Comparison of ENCODE assay signal across 16 cellular contexts in the genomic region with DNA sequence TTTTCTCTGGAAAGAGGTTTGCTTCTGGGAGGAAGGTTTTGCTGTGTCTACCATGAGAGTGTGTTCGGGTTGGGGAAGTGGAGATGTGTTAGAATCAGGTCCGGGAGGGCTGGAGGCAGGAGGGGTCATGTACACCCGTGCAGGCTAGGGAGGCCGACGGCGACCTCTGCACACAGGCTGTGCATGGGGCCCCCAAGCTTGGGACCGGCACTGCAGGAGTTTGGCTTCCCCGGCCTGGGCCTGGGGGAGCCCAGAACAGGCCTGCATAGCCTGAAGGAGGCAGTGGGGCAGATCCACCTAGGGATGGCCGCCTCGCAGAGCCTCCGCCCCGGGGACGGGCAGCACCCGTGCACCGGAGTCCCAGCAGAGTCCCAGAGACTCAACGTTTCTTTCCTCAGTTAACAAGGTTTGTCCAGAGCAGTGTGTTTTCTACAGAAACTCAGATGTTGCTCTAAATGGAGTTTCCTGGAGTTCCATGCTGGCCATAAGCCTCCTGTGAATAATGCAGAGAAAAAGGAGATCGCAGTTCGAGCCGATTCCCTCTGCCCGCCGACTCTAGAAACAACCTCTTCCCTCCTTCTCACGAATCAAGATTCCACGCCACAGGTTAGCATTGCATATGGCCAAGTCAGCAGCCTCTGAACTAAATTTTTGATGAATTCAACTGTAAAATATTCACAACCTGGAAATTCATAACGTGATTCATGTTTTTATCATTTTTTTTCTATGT.
DNase-seq lines count a peak whose midpoint lies in the region; ATAC-seq and TF ChIP-seq lines count a peak whose summit lies in the region.
"Had no signal": no experiment of that assay in that cellular context is flagged by ENCODE, and none has a peak within 500 bp of the region (broad histone marks: within the 10 kb centered on the region; RNA-seq: fewer than 3 reads in every experiment).

No MANE protein-coding gene starts in this region.

- POLR2A ChIA-PET in PC-3 (lab: Charles Lee; ENCODE audit: unreplicated experiment) = no interaction called here

- BruUV-seq in PC-3 (replicated peaks; lab: Mats Ljungman, UMichigan) = no TSS peak

- H3K9me3 ChIP-seq in PC-3 (ENCODE audit: low read length) = no peaks in the 10 kb centered on the region
- no peaks in the 10 kb centered on the region for H3K9me3 ChIP-seq in lower lobe of right lung
- H3K9me3 ChIP-seq in suprapubic skin = no peaks in the 10 kb centered on the region
- H3K9me3 ChIP-seq: BE2C had no signal

- in situ Hi-C loops in brain microvascular endothelial cell (cut with HindIII; ENCODE audit: low pct_ligation_motif_present, low sequenced_read_pairs) = no loop called here

- H3K27ac ChIP-seq in PC-3 (ENCODE audit: low read length) (no peak overlapping the region), brain microvascular endothelial cell (peak overlapping the region; percentile 9), lower lobe of right lung (no peak overlapping the region), suprapubic skin (no peak overlapping the region)

- H3K4me2 ChIP-seq in PC-3 (ENCODE audit: low read length) = peak overlapping the region; percentile 1; the same call in 1 of the 2 replicates

- no peak for TF ChIP-seq CTCF in PC-3 (conservative IDR thresholded peaks at IDR 0.05; ENCODE audit: low read depth, low read length)
- no peak for TF ChIP-seq CTCF in brain microvascular endothelial cell (IDR thresholded peaks at IDR 0.05; ENCODE audit: low read depth, low read length, missing control alignments)
- no peak for TF ChIP-seq CTCF in lower lobe of right lung (IDR thresholded peaks at IDR 0.05)
- TF ChIP-seq CTCF in suprapubic skin (IDR thresholded peaks at IDR 0.05) = no peak

- no peaks in the 10 kb centered on the region for H4K20me1 ChIP-seq in PC-3 (ENCODE audit: low read length)

- H3K4me3 ChIP-seq in PC-3 (ENCODE audit: low read length) = no peak overlapping the region
- H3K4me3 ChIP-seq in brain microvascular endothelial cell (ENCODE audit: low read depth, low read length) = no peak overlapping the region
- H3K4me3 ChIP-seq in lower lobe of right lung = no peak overlapping the region
- H3K4me3 ChIP-seq in suprapubic skin = no peak overlapping the region

- CTCF ChIA-PET in PC-3 (lab: Charles Lee) = no interaction called here

- no peaks in the 10 kb centered on the region for H3F3A ChIP-seq in PC-3 (ENCODE audit: low read length, unreplicated experiment)

- no peak overlapping the region for H3K9ac ChIP-seq in PC-3 (ENCODE audit: low read length)

- peak; percentile 19 for DNase-seq in PC-3
- no peak for DNase-seq in brain microvascular endothelial cell
- DNase-seq in lower lobe of right lung = peak; percentile 41
- peak; percentile 18 to 77 for DNase-seq in suprapubic skin (ENCODE audit: low spot score in 2 of 2)
- no peak for DNase-seq in hepatic stellate cell (ENCODE audit: low spot score)
- DNase-seq in NCI-H2171 treated with DMSO at 0.1 percent for 48 hours (lab: John Stamatoyannopoulos, UW) = no peak
- no peak for DNase-seq in activated gamma-delta T cell (lab: John Stamatoyannopoulos, UW)
- DNase-seq: BE2C; CD4-positive, alpha-beta T cell; HCEC 1CT; NCI-H1048; NCI-H1436 treated with DMSO at 0.1 percent for 48 hours; NCI-H2081 treated with DMSO at 0.1 percent for 48 hours; NCI-H2227 treated with DMSO at 0.1 percent for 48 hours; NCI-H524 treated with DMSO at 0.1 percent for 48 hours; Right ventricle myocardium superior had no signal

- intact Hi-C loops in PC-3 (cut with micrococcal nuclease) = no loop called here
- intact Hi-C loops in lower lobe of right lung (cut with DNase I) = no loop called here

- H3K79me2 ChIP-seq in PC-3 (ENCODE audit: low read length) = no peaks in the 10 kb centered on the region

- WGBS in suprapubic skin = 83% methylated on average over 16 of the region's 24 CpGs

- ATAC-seq in PC-3 (no peak), lower lobe of right lung (peak in 1 of 2 donors; percentile 25)

- H3K9me2 ChIP-seq in PC-3 (replicated peaks; ENCODE audit: low read length) = no peaks in the 10 kb centered on the region

- H3K4me1 ChIP-seq in PC-3 (ENCODE audit: insufficient read depth, low read length) (no peaks in the 10 kb centered on the region), lower lobe of right lung (no peaks in the 10 kb centered on the region), suprapubic skin (no peaks in the 10 kb centered on the region)
- H3K4me1 ChIP-seq: BE2C had no signal

- H3K36me3 ChIP-seq in PC-3 (ENCODE audit: low read depth, low read length) (no peaks in the 10 kb centered on the region), brain microvascular endothelial cell (replicated peaks) (no peaks in the 10 kb centered on the region), lower lobe of right lung (no peaks in the 10 kb centered on the region), suprapubic skin (no peaks in the 10 kb centered on the region)
- H3K36me3 ChIP-seq: BE2C had no signal

- H2AFZ ChIP-seq in PC-3 (ENCODE audit: low read length) = no peak overlapping the region

- TF ChIP-seq POLR2A in suprapubic skin (IDR thresholded peaks at IDR 0.05) = no peak

- H3K27me3 ChIP-seq in PC-3 (ENCODE audit: low read length) = peaks cover 61% of the 10 kb centered on the region
- no peaks in the 10 kb centered on the region for H3K27me3 ChIP-seq in brain microvascular endothelial cell (replicated peaks)
- peaks cover 26% of the 10 kb centered on the region for H3K27me3 ChIP-seq in lower lobe of right lung (ENCODE audit: low read depth)
- H3K27me3 ChIP-seq in suprapubic skin = peaks cover 44% of the 10 kb centered on the region
- H3K27me3 ChIP-seq: BE2C had no signal

- no peak for TF ChIP-seq EP300 in suprapubic skin (IDR thresholded peaks at IDR 0.05)

Comparison
In these comparisons a context has a peak if more than half of its experiments do, and no peak if none do; other contexts are left out.
1. DNase-seq: peak in PC-3 (single experiment), lower lobe of right lung (single experiment) and suprapubic skin (2 of 2); none in brain microvascular endothelial cell (single experiment), hepatic stellate cell (single experiment), NCI-H2171 treated with DMSO at 0.1 percent for 48 hours (single experiment) and activated gamma-delta T cell (single experiment).